29 cellular contexts compared by ENCODE assay signal in the genomic region with DNA sequence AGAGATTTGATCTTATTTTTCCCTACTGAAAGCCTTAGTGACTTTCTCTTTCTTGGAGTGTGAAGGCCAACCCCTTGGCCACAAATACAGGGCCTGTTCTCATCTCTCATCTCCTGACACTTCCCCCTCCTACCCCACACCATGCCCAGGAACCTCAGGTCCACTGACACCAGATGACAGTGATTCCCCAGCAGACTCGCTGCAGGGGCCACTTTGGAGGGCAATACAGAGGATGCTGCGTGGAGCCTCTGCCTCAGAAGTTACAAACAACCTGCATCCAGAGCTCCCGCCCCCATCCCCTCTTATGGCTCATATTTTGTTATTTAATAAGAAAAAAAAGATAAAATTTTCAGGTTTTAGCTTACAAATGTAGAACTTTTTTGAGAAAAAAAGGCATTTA.
"Had no signal": no experiment of that assay in that cellular context is flagged by ENCODE, and none has a peak within 500 bp of the region (broad histone marks: within the 10 kb centered on the region; RNA-seq: fewer than 3 reads in every experiment).

No MANE protein-coding gene starts in this region.

- H3K9me3 ChIP-seq: ascending aorta, breast epithelium, colonic mucosa had no signal

- ATAC-seq: activated naive CD8-positive, alpha-beta T cell treated with anti-CD3 and anti-CD28 coated beads, Interleukin-2, amount 50 U/mL, for 24 hours; esophagus mucosa; WTC11 had no signal

- H3K4me3 Mint-ChIP-seq: activated CD4-positive, alpha-beta memory T cell treated with anti-CD3 and anti-CD28 coated beads, Interleukin-2, amount 10 ng/mL, durations not matched to agents 7 days and 5 days; activated CD4-positive, alpha-beta T cell treated with anti-CD3 and anti-CD28 coated beads, Interleukin-2, amount 10 ng/mL, durations not matched to agents 7 days and 5 days; activated naive CD4-positive, alpha-beta T cell treated with anti-CD3 and anti-CD28 coated beads for 36 hours; activated naive CD4-positive, alpha-beta T cell treated with anti-CD3 and anti-CD28 coated beads, Interleukin-2, amount 50 U/mL, for 24 hours; activated naive CD8-positive, alpha-beta T cell treated with anti-CD3 and anti-CD28 coated beads for 36 hours; activated naive CD8-positive, alpha-beta T cell treated with anti-CD3 and anti-CD28 coated beads, Interleukin-2, amount 50 U/mL, for 24 hours; activated T-helper 1 cell treated with anti-CD3 and anti-CD28 coated beads, Interleukin-12 subunit alpha, Interleukin-12 subunit beta, Interleukin-2, Interleukin-4 antibody, amounts not matched to agents 30 ng/mL and 10 ng/mL and 1 ng/mL, durations not matched to agents 14 hours and 24 hours and 36 hours; brain; endodermal cell; WTC11 had no signal

- H3K9me3 Mint-ChIP-seq: activated CD4-positive, alpha-beta memory T cell treated with anti-CD3 and anti-CD28 coated beads, Interleukin-2, amount 10 ng/mL, durations not matched to agents 7 days and 5 days; activated CD4-positive, alpha-beta T cell treated with anti-CD3 and anti-CD28 coated beads, Interleukin-2, amount 10 ng/mL, durations not matched to agents 7 days and 5 days; activated naive CD4-positive, alpha-beta T cell treated with anti-CD3 and anti-CD28 coated beads for 36 hours; activated naive CD4-positive, alpha-beta T cell treated with anti-CD3 and anti-CD28 coated beads, Interleukin-2, amount 50 U/mL, for 24 hours; activated naive CD8-positive, alpha-beta T cell treated with anti-CD3 and anti-CD28 coated beads for 36 hours; activated naive CD8-positive, alpha-beta T cell treated with anti-CD3 and anti-CD28 coated beads, Interleukin-2, amount 50 U/mL, for 24 hours; activated T-helper 1 cell treated with anti-CD3 and anti-CD28 coated beads, Interleukin-12 subunit alpha, Interleukin-12 subunit beta, Interleukin-2, Interleukin-4 antibody, amounts not matched to agents 30 ng/mL and 10 ng/mL and 1 ng/mL, durations not matched to agents 14 hours and 24 hours and 36 hours; activated T-helper 2 cell treated with anti-CD3 and anti-CD28 coated beads, Interferon-gamma antibody, Interleukin-2, Interleukin-4, amounts not matched to agents 10 μg/mL and 5 μg/mL and 100 μg/mL, durations not matched to agents 14 hours and 24 hours and 36 hours; WTC11 had no signal

- DNase-seq: activated CD4-positive, alpha-beta memory T cell treated with anti-CD3 and anti-CD28 coated beads, Interleukin-2, amount 10 ng/mL, durations not matched to agents 7 days and 5 days; activated CD4-positive, alpha-beta T cell treated with anti-CD3 and anti-CD28 coated beads for 1 hour; activated CD4-positive, alpha-beta T cell treated with anti-CD3 and anti-CD28 coated beads for 4 hours; activated CD4-positive, alpha-beta T cell treated with anti-CD3 and anti-CD28 coated beads, Interleukin-2, amount 10 ng/mL, durations not matched to agents 7 days and 5 days; activated CD4-positive, alpha-beta T cell treated with anti-CD3 and anti-CD28 coated beads, Interleukin-2, amount 50 U/mL, for 4 hours; activated effector memory CD4-positive, alpha-beta T cell treated with anti-CD3 and anti-CD28 coated beads, Interleukin-2, amount 50 U/mL, for 16 hours; activated naive CD4-positive, alpha-beta T cell treated with anti-CD3 and anti-CD28 coated beads for 36 hours; activated naive CD8-positive, alpha-beta T cell treated with anti-CD3 and anti-CD28 coated beads for 36 hours; activated naive CD8-positive, alpha-beta T cell treated with anti-CD3 and anti-CD28 coated beads, Interleukin-2, amount 50 U/mL, for 24 hours; activated T-cell treated with anti-CD3 and anti-CD28 coated beads, Interleukin-2, amount 50 U/mL, for 1 hour; activated T-cell treated with anti-CD3 and anti-CD28 coated beads, Interleukin-2, amount 50 U/mL, for 48 hours; central memory CD4-positive, alpha-beta T cell; cerebellar nuclear complex; colonic mucosa; effector memory CD4-positive, alpha-beta T cell; endodermal cell; foreskin fibroblast; T-helper 2 cell had no signal

- H3K27me3 ChIP-seq: adrenal gland, ascending aorta, breast epithelium, colonic mucosa had no signal

- H3K27ac Mint-ChIP-seq: activated CD4-positive, alpha-beta memory T cell treated with anti-CD3 and anti-CD28 coated beads, Interleukin-2, amount 10 ng/mL, durations not matched to agents 7 days and 5 days; activated CD4-positive, alpha-beta T cell treated with anti-CD3 and anti-CD28 coated beads, Interleukin-2, amount 10 ng/mL, durations not matched to agents 7 days and 5 days; activated naive CD4-positive, alpha-beta T cell treated with anti-CD3 and anti-CD28 coated beads for 36 hours; activated naive CD4-positive, alpha-beta T cell treated with anti-CD3 and anti-CD28 coated beads, Interleukin-2, amount 50 U/mL, for 24 hours; activated naive CD8-positive, alpha-beta T cell treated with anti-CD3 and anti-CD28 coated beads for 36 hours; activated naive CD8-positive, alpha-beta T cell treated with anti-CD3 and anti-CD28 coated beads, Interleukin-2, amount 50 U/mL, for 24 hours; activated T-helper 1 cell treated with anti-CD3 and anti-CD28 coated beads, Interleukin-12 subunit alpha, Interleukin-12 subunit beta, Interleukin-2, Interleukin-4 antibody, amounts not matched to agents 30 ng/mL and 10 ng/mL and 1 ng/mL, durations not matched to agents 14 hours and 24 hours and 36 hours; activated T-helper 2 cell treated with anti-CD3 and anti-CD28 coated beads, Interferon-gamma antibody, Interleukin-2, Interleukin-4, amounts not matched to agents 10 μg/mL and 5 μg/mL and 100 μg/mL, durations not matched to agents 14 hours and 24 hours and 36 hours; brain; endodermal cell; WTC11 had no signal

- H3K36me3 ChIP-seq: adrenal gland, ascending aorta, breast epithelium, cardiac muscle cell, colonic mucosa had no signal

- H3K27ac ChIP-seq: adrenal gland, ascending aorta, breast epithelium, cardiac muscle cell, colonic mucosa, VCaP had no signal

- H3K4me3 ChIP-seq: adrenal gland, ascending aorta, breast epithelium, cardiac muscle cell, colonic mucosa had no signal

- H3K4me1 ChIP-seq: adrenal gland, ascending aorta, breast epithelium, colonic mucosa had no signal

- H3K4me1 Mint-ChIP-seq: activated CD4-positive, alpha-beta memory T cell treated with anti-CD3 and anti-CD28 coated beads, Interleukin-2, amount 10 ng/mL, durations not matched to agents 7 days and 5 days; activated CD4-positive, alpha-beta T cell treated with anti-CD3 and anti-CD28 coated beads, Interleukin-2, amount 10 ng/mL, durations not matched to agents 7 days and 5 days; activated naive CD4-positive, alpha-beta T cell treated with anti-CD3 and anti-CD28 coated beads, Interleukin-2, amount 50 U/mL, for 24 hours; activated naive CD8-positive, alpha-beta T cell treated with anti-CD3 and anti-CD28 coated beads for 36 hours; activated naive CD8-positive, alpha-beta T cell treated with anti-CD3 and anti-CD28 coated beads, Interleukin-2, amount 50 U/mL, for 24 hours; brain had no signal

- H3K36me3 Mint-ChIP-seq: activated naive CD4-positive, alpha-beta T cell treated with anti-CD3 and anti-CD28 coated beads, Interleukin-2, amount 50 U/mL, for 24 hours; activated naive CD8-positive, alpha-beta T cell treated with anti-CD3 and anti-CD28 coated beads for 36 hours; brain; WTC11 had no signal
